12 cellular contexts compared by ENCODE assay signal in the genomic region with DNA sequence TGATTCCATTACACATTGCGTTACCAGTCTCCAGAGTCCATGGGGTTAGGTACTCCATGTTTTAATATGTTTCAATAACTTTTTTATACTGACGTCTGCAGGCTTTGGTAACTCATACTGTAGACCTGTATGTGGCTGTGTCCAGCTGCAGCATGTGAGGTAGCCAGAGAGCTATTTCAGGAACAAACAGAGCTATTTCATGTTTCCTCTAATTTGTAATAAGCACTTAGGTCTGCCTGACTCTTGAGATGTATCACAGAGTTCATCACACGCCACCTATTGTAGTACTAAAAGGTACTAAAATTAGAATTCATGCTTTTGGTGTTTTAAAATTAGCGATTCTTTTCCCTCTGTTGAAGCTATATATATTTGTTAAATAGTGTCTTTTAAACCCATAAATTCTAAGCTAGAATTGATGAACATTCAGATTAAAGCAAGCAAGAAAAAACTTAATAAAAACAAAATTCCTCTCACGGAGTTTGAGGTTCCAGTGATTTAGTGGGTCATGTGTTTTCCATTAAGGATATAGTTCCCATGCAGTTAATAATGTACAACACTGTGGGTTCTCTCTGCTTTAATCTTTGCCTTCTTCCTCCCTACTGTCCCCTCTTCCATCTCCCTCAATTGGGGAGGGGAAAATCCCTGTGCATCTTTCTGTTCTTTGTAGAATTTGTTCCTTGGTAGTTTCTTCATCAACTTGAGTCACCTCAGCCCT. TPM values are rescaled to one million over a fixed set of nuclear protein-coding genes. Genes with fewer than 3 reads are reported as not detected.
A peak's percentile ranks its signal among the peaks of the same experiment; 100 is the strongest.
DNase-seq lines count a peak whose midpoint lies in the region; ATAC-seq, FAIRE-seq and TF ChIP-seq lines count a peak whose summit lies in the region.
"Had no signal": no experiment of that assay in that cellular context is flagged by ENCODE, and none has a peak within 500 bp of the region (broad histone marks: within the 10 kb centered on the region; RNA-seq: fewer than 3 reads in every experiment).

No MANE protein-coding gene starts in this region.

- no peaks in the 10 kb centered on the region for H3K36me3 Mint-ChIP-seq in activated naive CD4-positive, alpha-beta T cell treated with anti-CD3 and anti-CD28 coated beads for 36 hours (ENCODE audit: low read depth)

- intact Hi-C loops in activated naive CD4-positive, alpha-beta T cell treated with anti-CD3 and anti-CD28 coated beads for 36 hours (cut with micrococcal nuclease): no loop called here

- CTCF ChIA-PET in activated naive CD4-positive, alpha-beta T cell treated with anti-CD3 and anti-CD28 coated beads for 36 hours (lab: Charles Lee): interaction anchor here (0.7 kb wide), 1 partner anchor 26 kb away, joined by 3 read pairs; no protein-coding TSS in a partner anchor

- peaks cover 16% of the 10 kb centered on the region for H3K4me1 Mint-ChIP-seq in activated naive CD4-positive, alpha-beta T cell treated with anti-CD3 and anti-CD28 coated beads for 36 hours (ENCODE audit: low read depth)

- no peak overlapping the region for H2AFZ ChIP-seq in osteoblast (ENCODE audit: low read length)

- peaks cover 29% of the 10 kb centered on the region for H3K4me1 ChIP-seq in osteoblast (ENCODE audit: insufficient read depth, low read length)

- peak; percentile 41 for ATAC-seq in HG03442 (IDR thresholded peaks at IDR 0.05; ENCODE audit: unreplicated experiment)
- ATAC-seq in GM21723 (IDR thresholded peaks at IDR 0.05; ENCODE audit: unreplicated experiment): no peak
- ATAC-seq in GM19467 (IDR thresholded peaks at IDR 0.05; ENCODE audit: unreplicated experiment): no peak
- ATAC-seq: Panc1 had no signal

- DNase-seq in dermis blood vessel endothelial cell (peak; percentile 80), osteoblast (ENCODE audit: insufficient read length, low spot score, missing footprints) (no peak), globus pallidus (ENCODE audit: low spot score) (no peak)
- no peak for DNase-seq in activated naive CD4-positive, alpha-beta T cell treated with anti-CD3 and anti-CD28 coated beads for 36 hours

- FAIRE-seq in G401.6 (lab: Jason Lieb, UNC): peak; percentile 17
- FAIRE-seq: bronchial epithelial cell had no signal

- H3K9me3 Mint-ChIP-seq in activated naive CD4-positive, alpha-beta T cell treated with anti-CD3 and anti-CD28 coated beads for 36 hours: no peaks in the 10 kb centered on the region

- H3K79me2 ChIP-seq in osteoblast (ENCODE audit: insufficient read depth, low read length): peaks cover 95% of the 10 kb centered on the region

- H3K4me3 ChIP-seq in osteoblast (ENCODE audit: insufficient read depth, low read length): no peak overlapping the region

- no peaks in the 10 kb centered on the region for H3K27me3 Mint-ChIP-seq in activated naive CD4-positive, alpha-beta T cell treated with anti-CD3 and anti-CD28 coated beads for 36 hours (ENCODE audit: low read depth)
- H3K27me3 Mint-ChIP-seq: CD4-positive, CD25-positive, alpha-beta regulatory T cell; progenitor cell of endocrine pancreas had no signal

- no peaks in the 10 kb centered on the region for H3K9me3 ChIP-seq in osteoblast (ENCODE audit: low read depth, low read length)

- H3K27ac ChIP-seq in osteoblast (ENCODE audit: low read depth, low read length): peak overlapping the region; percentile 79

- H3K4me2 ChIP-seq in osteoblast (ENCODE audit: insufficient read depth, low read length): no peak overlapping the region

- TF ChIP-seq CTCF in osteoblast (IDR thresholded peaks at IDR 0.05; ENCODE audit: extremely low read depth, low read depth, low read length): no peak

- H3K27ac Mint-ChIP-seq in activated naive CD4-positive, alpha-beta T cell treated with anti-CD3 and anti-CD28 coated beads for 36 hours: no peak overlapping the region
- H3K27ac Mint-ChIP-seq: progenitor cell of endocrine pancreas had no signal

- no peak overlapping the region for H3K4me3 Mint-ChIP-seq in activated naive CD4-positive, alpha-beta T cell treated with anti-CD3 and anti-CD28 coated beads for 36 hours

- peaks cover 52% of the 10 kb centered on the region for H4K20me1 ChIP-seq in osteoblast (ENCODE audit: insufficient read depth, low read length)

- H3K36me3 ChIP-seq in osteoblast (ENCODE audit: insufficient read depth, low read length): no peaks in the 10 kb centered on the region

- H3K27me3 ChIP-seq in osteoblast (ENCODE audit: insufficient read depth, low read length): no peaks in the 10 kb centered on the region

RNA-seq across cellular contexts. Expression of gene FOXO3, which starts 37.0 kb away (rescaled TPM):
- 21.3 and 22.2 TPM in 2 replicates for total RNA-seq in dermis blood vessel endothelial cell
- total RNA-seq in osteoblast: 52.2 and 53.2 TPM in 2 replicates
- 1 to 10 TPM; 3.1 to 3.6 TPM for total RNA-seq in activated naive CD4-positive, alpha-beta T cell treated with anti-CD3 and anti-CD28 coated beads for 36 hours
